Comparison of ENCODE assay signal across 1 cellular context in the genomic region with DNA sequence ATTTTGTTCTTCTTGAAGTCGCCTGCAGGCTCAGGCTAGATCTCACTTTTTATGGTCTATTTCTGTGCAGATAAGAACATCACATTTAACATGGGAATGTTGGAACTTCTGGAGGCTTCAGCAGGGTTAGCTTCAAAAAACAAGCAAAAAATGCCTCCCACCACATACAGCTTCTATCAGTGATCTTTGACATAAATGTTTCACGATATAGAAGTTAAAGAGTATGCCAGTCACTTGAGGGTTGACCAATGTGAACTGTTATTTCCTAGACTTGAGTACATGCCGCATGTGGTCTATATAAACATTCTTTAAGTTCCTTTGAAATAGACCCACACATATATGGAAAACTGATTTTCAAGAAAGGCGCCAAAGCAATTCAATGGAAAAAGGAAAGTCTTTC.
TF ChIP-seq lines count a peak whose summit lies in the region.

No MANE protein-coding gene starts in this region.

TF ChIP-seq in GM23338, 12 proteins besides CTCF, POLR2A, EP300 and RAD21 (continued from another document):
- no peak for TF ChIP-seq CREB1 (CRISPR knock-in tag; IDR thresholded peaks at IDR 0.05; ENCODE audit: low read depth)
- TF ChIP-seq, protein P1, sequence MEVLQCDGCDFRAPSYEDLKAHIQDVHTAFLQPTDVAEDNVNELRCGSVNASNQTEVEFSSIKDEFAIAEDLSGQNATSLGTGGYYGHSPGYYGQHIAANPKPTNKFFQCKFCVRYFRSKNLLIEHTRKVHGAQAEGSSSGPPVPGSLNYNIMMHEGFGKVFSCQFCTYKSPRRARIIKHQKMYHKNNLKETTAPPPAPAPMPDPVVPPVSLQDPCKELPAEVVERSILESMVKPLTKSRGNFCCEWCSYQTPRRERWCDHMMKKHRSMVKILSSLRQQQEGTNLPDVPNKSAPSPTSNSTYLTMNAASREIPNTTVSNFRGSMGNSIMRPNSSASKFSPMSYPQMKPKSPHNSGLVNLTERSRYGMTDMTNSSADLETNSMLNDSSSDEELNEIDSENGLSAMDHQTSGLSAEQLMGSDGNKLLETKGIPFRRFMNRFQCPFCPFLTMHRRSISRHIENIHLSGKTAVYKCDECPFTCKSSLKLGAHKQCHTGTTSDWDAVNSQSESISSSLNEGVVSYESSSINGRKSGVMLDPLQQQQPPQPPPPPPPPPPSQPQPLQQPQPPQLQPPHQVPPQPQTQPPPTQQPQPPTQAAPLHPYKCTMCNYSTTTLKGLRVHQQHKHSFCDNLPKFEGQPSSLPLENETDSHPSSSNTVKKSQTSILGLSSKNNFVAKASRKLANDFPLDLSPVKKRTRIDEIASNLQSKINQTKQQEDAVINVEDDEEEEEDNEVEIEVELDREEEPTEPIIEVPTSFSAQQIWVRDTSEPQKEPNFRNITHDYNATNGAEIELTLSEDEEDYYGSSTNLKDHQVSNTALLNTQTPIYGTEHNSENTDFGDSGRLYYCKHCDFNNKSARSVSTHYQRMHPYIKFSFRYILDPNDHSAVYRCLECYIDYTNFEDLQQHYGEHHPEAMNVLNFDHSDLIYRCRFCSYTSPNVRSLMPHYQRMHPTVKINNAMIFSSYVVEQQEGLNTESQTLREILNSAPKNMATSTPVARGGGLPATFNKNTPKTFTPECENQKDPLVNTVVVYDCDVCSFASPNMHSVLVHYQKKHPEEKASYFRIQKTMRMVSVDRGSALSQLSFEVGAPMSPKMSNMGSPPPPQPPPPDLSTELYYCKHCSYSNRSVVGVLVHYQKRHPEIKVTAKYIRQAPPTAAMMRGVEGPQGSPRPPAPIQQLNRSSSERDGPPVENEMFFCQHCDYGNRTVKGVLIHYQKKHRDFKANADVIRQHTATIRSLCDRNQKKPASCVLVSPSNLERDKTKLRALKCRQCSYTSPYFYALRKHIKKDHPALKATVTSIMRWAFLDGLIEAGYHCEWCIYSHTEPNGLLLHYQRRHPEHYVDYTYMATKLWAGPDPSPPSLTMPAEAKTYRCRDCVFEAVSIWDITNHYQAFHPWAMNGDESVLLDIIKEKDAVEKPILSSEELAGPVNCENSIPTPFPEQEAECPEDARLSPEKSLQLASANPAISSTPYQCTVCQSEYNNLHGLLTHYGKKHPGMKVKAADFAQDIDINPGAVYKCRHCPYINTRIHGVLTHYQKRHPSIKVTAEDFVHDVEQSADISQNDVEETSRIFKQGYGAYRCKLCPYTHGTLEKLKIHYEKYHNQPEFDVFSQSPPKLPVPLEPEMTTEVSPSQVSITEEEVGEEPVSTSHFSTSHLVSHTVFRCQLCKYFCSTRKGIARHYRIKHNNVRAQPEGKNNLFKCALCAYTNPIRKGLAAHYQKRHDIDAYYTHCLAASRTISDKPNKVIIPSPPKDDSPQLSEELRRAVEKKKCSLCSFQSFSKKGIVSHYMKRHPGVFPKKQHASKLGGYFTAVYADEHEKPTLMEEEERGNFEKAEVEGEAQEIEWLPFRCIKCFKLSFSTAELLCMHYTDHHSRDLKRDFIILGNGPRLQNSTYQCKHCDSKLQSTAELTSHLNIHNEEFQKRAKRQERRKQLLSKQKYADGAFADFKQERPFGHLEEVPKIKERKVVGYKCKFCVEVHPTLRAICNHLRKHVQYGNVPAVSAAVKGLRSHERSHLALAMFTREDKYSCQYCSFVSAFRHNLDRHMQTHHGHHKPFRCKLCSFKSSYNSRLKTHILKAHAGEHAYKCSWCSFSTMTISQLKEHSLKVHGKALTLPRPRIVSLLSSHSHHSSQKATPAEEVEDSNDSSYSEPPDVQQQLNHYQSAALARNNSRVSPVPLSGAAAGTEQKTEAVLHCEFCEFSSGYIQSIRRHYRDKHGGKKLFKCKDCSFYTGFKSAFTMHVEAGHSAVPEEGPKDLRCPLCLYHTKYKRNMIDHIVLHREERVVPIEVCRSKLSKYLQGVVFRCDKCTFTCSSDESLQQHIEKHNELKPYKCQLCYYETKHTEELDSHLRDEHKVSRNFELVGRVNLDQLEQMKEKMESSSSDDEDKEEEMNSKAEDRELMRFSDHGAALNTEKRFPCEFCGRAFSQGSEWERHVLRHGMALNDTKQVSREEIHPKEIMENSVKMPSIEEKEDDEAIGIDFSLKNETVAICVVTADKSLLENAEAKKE (CRISPR knock-in tag; IDR thresholded peaks at IDR 0.05) = no peak
- TF ChIP-seq ZNF114 (CRISPR knock-in tag; IDR thresholded peaks at IDR 0.05) = no peak
- TF ChIP-seq EZH2phosphoT487 (IDR thresholded peaks at IDR 0.05; ENCODE audit: unreplicated experiment) = no peak
- TF ChIP-seq ZNF331 (CRISPR knock-in tag; IDR thresholded peaks at IDR 0.05; ENCODE audit: low read depth) = no peak
- no peak for TF ChIP-seq STAT1 (IDR thresholded peaks at IDR 0.05; ENCODE audit: unreplicated experiment)
- TF ChIP-seq EZH2 (IDR thresholded peaks at IDR 0.05; ENCODE audit: low read depth, unreplicated experiment) = no peak
- TF ChIP-seq, protein P2, sequence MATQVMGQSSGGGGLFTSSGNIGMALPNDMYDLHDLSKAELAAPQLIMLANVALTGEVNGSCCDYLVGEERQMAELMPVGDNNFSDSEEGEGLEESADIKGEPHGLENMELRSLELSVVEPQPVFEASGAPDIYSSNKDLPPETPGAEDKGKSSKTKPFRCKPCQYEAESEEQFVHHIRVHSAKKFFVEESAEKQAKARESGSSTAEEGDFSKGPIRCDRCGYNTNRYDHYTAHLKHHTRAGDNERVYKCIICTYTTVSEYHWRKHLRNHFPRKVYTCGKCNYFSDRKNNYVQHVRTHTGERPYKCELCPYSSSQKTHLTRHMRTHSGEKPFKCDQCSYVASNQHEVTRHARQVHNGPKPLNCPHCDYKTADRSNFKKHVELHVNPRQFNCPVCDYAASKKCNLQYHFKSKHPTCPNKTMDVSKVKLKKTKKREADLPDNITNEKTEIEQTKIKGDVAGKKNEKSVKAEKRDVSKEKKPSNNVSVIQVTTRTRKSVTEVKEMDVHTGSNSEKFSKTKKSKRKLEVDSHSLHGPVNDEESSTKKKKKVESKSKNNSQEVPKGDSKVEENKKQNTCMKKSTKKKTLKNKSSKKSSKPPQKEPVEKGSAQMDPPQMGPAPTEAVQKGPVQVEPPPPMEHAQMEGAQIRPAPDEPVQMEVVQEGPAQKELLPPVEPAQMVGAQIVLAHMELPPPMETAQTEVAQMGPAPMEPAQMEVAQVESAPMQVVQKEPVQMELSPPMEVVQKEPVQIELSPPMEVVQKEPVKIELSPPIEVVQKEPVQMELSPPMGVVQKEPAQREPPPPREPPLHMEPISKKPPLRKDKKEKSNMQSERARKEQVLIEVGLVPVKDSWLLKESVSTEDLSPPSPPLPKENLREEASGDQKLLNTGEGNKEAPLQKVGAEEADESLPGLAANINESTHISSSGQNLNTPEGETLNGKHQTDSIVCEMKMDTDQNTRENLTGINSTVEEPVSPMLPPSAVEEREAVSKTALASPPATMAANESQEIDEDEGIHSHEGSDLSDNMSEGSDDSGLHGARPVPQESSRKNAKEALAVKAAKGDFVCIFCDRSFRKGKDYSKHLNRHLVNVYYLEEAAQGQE (IDR thresholded peaks at IDR 0.05; ENCODE audit: unreplicated experiment) = no peak
- TF ChIP-seq POLR2AphosphoS5 (IDR thresholded peaks at IDR 0.05; ENCODE audit: low read depth) = no peak
TF ChIP-seq in GM23338: peak in this region for 0.
